In the genomic region with DNA sequence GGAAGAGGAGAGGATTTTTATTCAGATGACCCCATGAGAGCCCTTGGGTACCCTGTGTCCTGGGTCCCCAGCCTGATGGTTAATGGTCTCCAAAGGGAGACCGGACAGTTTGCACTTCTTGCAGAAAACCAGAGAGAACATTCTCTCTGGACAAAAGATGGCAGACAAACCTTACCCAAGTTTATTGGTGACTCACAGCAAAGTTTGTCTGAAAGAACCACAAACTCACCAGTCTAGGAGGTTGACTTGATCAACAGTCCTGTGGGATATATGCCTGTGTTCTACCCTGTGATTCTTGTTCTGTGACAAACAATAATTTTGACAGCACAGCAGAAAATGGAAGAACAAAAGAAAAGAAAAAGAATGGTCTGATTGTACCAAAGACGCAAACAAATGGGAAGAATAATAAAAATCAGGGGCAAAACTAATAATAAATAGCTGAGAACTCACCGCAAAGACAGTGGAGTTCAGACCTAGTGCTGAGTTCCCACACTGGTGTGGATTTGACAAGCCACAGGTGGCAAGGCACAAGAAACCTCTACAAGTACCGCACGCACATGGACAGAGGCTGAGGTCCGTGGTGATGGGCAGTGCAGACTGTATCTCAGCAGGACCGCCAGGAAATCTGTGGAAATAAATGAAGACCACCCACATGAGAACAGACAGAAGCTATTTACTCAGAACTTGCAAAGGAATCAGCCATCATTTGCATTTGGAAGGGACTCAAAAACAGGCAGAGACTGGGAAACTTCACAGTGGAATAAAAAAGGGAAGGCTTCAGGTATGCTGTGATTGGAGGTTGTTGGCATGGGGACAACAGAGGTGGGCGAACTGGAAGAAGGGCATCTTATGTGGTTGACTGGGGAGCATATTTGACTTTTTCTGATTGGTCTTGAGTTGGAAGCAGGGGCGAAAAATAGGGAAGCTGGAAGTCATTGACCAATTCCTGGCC, we compare ENCODE assay signal across 21 cellular contexts. TPM values are rescaled to one million over a fixed set of nuclear protein-coding genes. Genes with fewer than 3 reads are reported as not detected.
DNase-seq lines count a peak whose midpoint lies in the region; ATAC-seq, FAIRE-seq and TF ChIP-seq lines count a peak whose summit lies in the region.
"Had no signal": no experiment of that assay in that cellular context is flagged by ENCODE, and none has a peak within 500 bp of the region (broad histone marks: within the 10 kb centered on the region; RNA-seq: fewer than 3 reads in every experiment).

No MANE protein-coding gene starts in this region.

- no peaks in the 10 kb centered on the region for H3K79me2 ChIP-seq in keratinocyte (ENCODE audit: control insufficient read depth, insufficient read depth, low read length)

- H2AFZ ChIP-seq in IMR-90 (replicated peaks; ENCODE audit: low read length, poor library complexity) (no peak overlapping the region), keratinocyte (ENCODE audit: control insufficient read depth, low read length) (no peak overlapping the region)

- intact Hi-C loops in IMR-90 (cut with micrococcal nuclease) = no loop called here

- H3K9me1 ChIP-seq in IMR-90 (ENCODE audit: insufficient read depth, low read length) (no peaks in the 10 kb centered on the region), keratinocyte (ENCODE audit: control insufficient read depth, extremely low read depth, insufficient read depth, low read length) (no peaks in the 10 kb centered on the region)

- no peak overlapping the region for H4K91ac ChIP-seq in IMR-90 (ENCODE audit: insufficient read depth, low read depth, low read length)

- H3K4me2 ChIP-seq in IMR-90 (ENCODE audit: low read depth, low read length) (no peak overlapping the region), keratinocyte (ENCODE audit: control insufficient read depth, extremely low read depth, insufficient read depth, low read depth, low read length) (no peak overlapping the region)

- ATAC-seq in IMR-90 (ENCODE audit: low read depth) = peak; percentile 56; the same call in 1 of the 2 replicates
- ATAC-seq in HG03460 (IDR thresholded peaks at IDR 0.05; ENCODE audit: unreplicated experiment) = no peak
- ATAC-seq: heart right ventricle; naive thymus-derived CD4-positive, alpha-beta T cell had no signal

- 77% methylated on average over 3 of the region's 9 CpGs; no CpG with 5 or more reads in 1 of the 2 experiments for WGBS in IMR-90 (ENCODE audit: extremely low coverage in 2 of 2, insufficient read length in 1 of 2), 2 experiments

- H3K79me1 ChIP-seq in IMR-90 (ENCODE audit: low read depth in 1 of 2, low read length in 2 of 2) = no peaks in the 10 kb centered on the region

- H3K27ac ChIP-seq in IMR-90 (ENCODE audit: insufficient read depth, low read length) (no peak overlapping the region), keratinocyte (ENCODE audit: control insufficient read depth, insufficient read depth, low read length) (no peak overlapping the region)
- H3K27ac ChIP-seq: heart right ventricle, Peyer's patch, suprapubic skin had no signal

- CTCF ChIA-PET in IMR-90 (lab: Yijun Ruan, JAX) = no interaction called here

- H3K23ac ChIP-seq in IMR-90 (ENCODE audit: low read depth, low read length) = no peak overlapping the region

- dilution Hi-C loops in IMR-90 (cut with HindIII; ENCODE audit: low sequenced_read_pairs, unreplicated experiment) (loop anchor here (25.0 kb wide), 1 partner anchor 326 kb away; no protein-coding TSS in a partner anchor), keratinocyte (cut with MboI; ENCODE audit: extremely low pct_ligation_motif_present, low sequenced_read_pairs) (no loop called here)

- H4K20me1 ChIP-seq in IMR-90 (ENCODE audit: insufficient read depth, low read length) (no peaks in the 10 kb centered on the region), keratinocyte (ENCODE audit: control insufficient read depth, extremely low read depth, insufficient read depth, low read length) (no peaks in the 10 kb centered on the region)
- H4K20me1 ChIP-seq: BLaER1 treated with 17β-estradiol and CSF1 and Interleukin-3, amounts not matched to agents 10 nM and 100 nM had no signal

- TF ChIP-seq CTCF in IMR-90 (conservative IDR thresholded peaks at IDR 0.05; ENCODE audit: low read depth, low read length) = peak; percentile 34; the same call in 1 of the 2 replicates
- TF ChIP-seq CTCF in bronchial epithelial cell (IDR thresholded peaks at IDR 0.05; ENCODE audit: insufficient read depth, low read length, severe bottlenecking) = peak; percentile 2
- peak in 2 of 3 experiments; percentile 11 to 30 for TF ChIP-seq CTCF in keratinocyte (optimal IDR thresholded peaks at IDR 0.05 in 1 of 3, IDR thresholded peaks at IDR 0.05 in 1 of 3, conservative IDR thresholded peaks at IDR 0.05 in 1 of 3; ENCODE audit: extremely low read depth in 1 of 3, insufficient read depth in 2 of 3, low read length in 3 of 3)

- in situ Hi-C loops in IMR-90 (cut with MboI; ENCODE audit: low sequenced_read_pairs) (no loop called here), ACHN (cut with HindIII; ENCODE audit: low pct_ligation_motif_present, low pct_unique_long_range_greater_than_20kb, low sequenced_read_pairs) (no loop called here)

- H2BK120ac ChIP-seq in IMR-90 (ENCODE audit: low read depth, low read length) = no peak overlapping the region

- H3K9me3 ChIP-seq in IMR-90 (ENCODE audit: control insufficient read depth, insufficient read depth, low read length) (no peaks in the 10 kb centered on the region), keratinocyte (ENCODE audit: control insufficient read depth, low read depth, low read length) (no peaks in the 10 kb centered on the region)
- H3K9me3 ChIP-seq: Peyer's patch, suprapubic skin had no signal

- H3K4ac ChIP-seq in IMR-90 (ENCODE audit: low read depth, low read length) = no peak overlapping the region

- H2BK20ac ChIP-seq in IMR-90 (ENCODE audit: low read depth, low read length) = no peak overlapping the region

- H3K18ac ChIP-seq in IMR-90 (ENCODE audit: low read depth, low read length) = no peak overlapping the region

- H3K36me3 ChIP-seq in IMR-90 (ENCODE audit: control insufficient read depth, insufficient read depth, low read length) (no peaks in the 10 kb centered on the region), bronchial epithelial cell (ENCODE audit: control insufficient read depth, insufficient read depth, low read length) (no peaks in the 10 kb centered on the region), keratinocyte (ENCODE audit: control insufficient read depth in 2 of 2, extremely low read depth in 1 of 2, insufficient read depth in 2 of 2, low read length in 2 of 2) (no peaks in the 10 kb centered on the region)
- H3K36me3 ChIP-seq: BLaER1 treated with 17β-estradiol and CSF1 and Interleukin-3, amounts not matched to agents 10 nM and 100 nM; heart right ventricle; Peyer's patch; suprapubic skin had no signal

- no peak overlapping the region for H3K14ac ChIP-seq in IMR-90 (replicated peaks; ENCODE audit: low read depth, low read length)

- TF ChIP-seq RAD21 in IMR-90 (IDR thresholded peaks at IDR 0.05; ENCODE audit: low read length) = peak; percentile 31

- H2BK15ac ChIP-seq in IMR-90 (ENCODE audit: low read depth, low read length) = no peak overlapping the region

- no peak overlapping the region for H4K8ac ChIP-seq in IMR-90 (ENCODE audit: low read depth in 2 of 2, low read length in 2 of 2)

- no peaks in the 10 kb centered on the region for H3K4me1 ChIP-seq in IMR-90 (ENCODE audit: control insufficient read depth, insufficient read depth, low read length)
- no peaks in the 10 kb centered on the region for H3K4me1 ChIP-seq in keratinocyte (ENCODE audit: control insufficient read depth, extremely low read depth, insufficient read depth, low read length)
- H3K4me1 ChIP-seq: Peyer's patch, suprapubic skin had no signal

- H2AK5ac ChIP-seq in IMR-90 (ENCODE audit: low read depth, low read length) = peak overlapping the region; percentile 42; the same call in 1 of the 2 replicates

- POLR2A ChIA-PET in IMR-90 (lab: Charles Lee; ENCODE audit: unreplicated experiment) = no interaction called here

- no peak overlapping the region for H2AK9ac ChIP-seq in IMR-90 (replicated peaks; ENCODE audit: low read depth, low read length, poor library complexity)

- DNase-seq in AG20443 (ENCODE audit: low spot score) = peak; percentile 68
- DNase-seq in IMR-90 = peak; percentile 56
- peak; percentile 51 for DNase-seq in bronchial epithelial cell (ENCODE audit: low read depth)
- DNase-seq in keratinocyte (ENCODE audit: low read depth, low spot score) = no peak
- no peak for DNase-seq in SHP77 (lab: John Stamatoyannopoulos, UW)
- no peak for DNase-seq in ACHN
- no peak for DNase-seq in foreskin melanocyte
- DNase-seq: activated CD4-positive, alpha-beta T cell treated with anti-CD3 and anti-CD28 coated beads for 4 hours; cortex of kidney; erythroblast; heart right ventricle; islet precursor cell; naive thymus-derived CD4-positive, alpha-beta T cell; Peyer's patch had no signal

- no TSS peak for BruUV-seq in IMR-90 (replicated peaks; lab: Mats Ljungman, UMichigan)

- no peak overlapping the region for H3K56ac ChIP-seq in IMR-90 (ENCODE audit: extremely low read depth, insufficient read depth, low read length)

- no peak overlapping the region for H2BK5ac ChIP-seq in IMR-90 (ENCODE audit: low read depth, low read length, poor library complexity, severe bottlenecking)

- H3K4me3 ChIP-seq in IMR-90 (ENCODE audit: insufficient read depth, low read depth, low read length) = no peak overlapping the region
- H3K4me3 ChIP-seq in bronchial epithelial cell (ENCODE audit: low read depth, low read length) = no peak overlapping the region
- H3K4me3 ChIP-seq in keratinocyte (ENCODE audit: control insufficient read depth in 2 of 3, extremely low read depth in 1 of 3, insufficient read depth in 2 of 3, low read depth in 1 of 3, low read length in 3 of 3) = no peak overlapping the region
- H3K4me3 ChIP-seq: BLaER1 treated with 17β-estradiol and CSF1 and Interleukin-3, amounts not matched to agents 10 nM and 100 nM; heart right ventricle; Peyer's patch; suprapubic skin had no signal

- peaks cover 11% of the 10 kb centered on the region; the same call in 1 of the 2 replicates for H3K27me3 ChIP-seq in IMR-90 (ENCODE audit: control insufficient read depth, insufficient read depth, low read length)
- H3K27me3 ChIP-seq in bronchial epithelial cell (ENCODE audit: control insufficient read depth, insufficient read depth, low read length) = peaks cover 2% of the 10 kb centered on the region
- H3K27me3 ChIP-seq in keratinocyte (ENCODE audit: control insufficient read depth, extremely low read depth, insufficient read depth, low read length) = peaks cover 6% of the 10 kb centered on the region
- H3K27me3 ChIP-seq: BLaER1 treated with 17β-estradiol and CSF1 and Interleukin-3, amounts not matched to agents 10 nM and 100 nM; heart right ventricle; Peyer's patch; suprapubic skin had no signal

- H4K5ac ChIP-seq in IMR-90 (ENCODE audit: low read depth, low read length) = no peak overlapping the region

- H3K9ac ChIP-seq in IMR-90 (ENCODE audit: low read depth, low read length) = no peak overlapping the region
- H3K9ac ChIP-seq in keratinocyte (ENCODE audit: control insufficient read depth, extremely low read depth, insufficient read depth, low read length) = no peak overlapping the region
- H3K9ac ChIP-seq: BLaER1 treated with 17β-estradiol and CSF1 and Interleukin-3, amounts not matched to agents 10 nM and 100 nM had no signal

- peak; percentile 43 for FAIRE-seq in bronchial epithelial cell (lab: Jason Lieb, UNC)
- no peak for FAIRE-seq in keratinocyte (lab: Jason Lieb, UNC)
- FAIRE-seq: TTC549 had no signal

- TF ChIP-seq POLR2A in IMR-90 (IDR thresholded peaks at IDR 0.05; ENCODE audit: low read depth, low read length) = no peak

RNA-seq across cellular contexts. Expression of a gene that starts 12.5 kb away (rescaled TPM):
- total RNA-seq in IMR-90 (2012; rRNA removed) = under 0.01 and 0.28 TPM in 2 replicates
- 1.4 and 1.8 TPM in 2 replicates for polyA plus RNA-seq in IMR-90 (2012; rRNA removed)
- polyA plus RNA-seq in IMR-90 (2012; cell fraction: cytosol; rRNA removed) = 0.55 and 1.3 TPM in 2 replicates
- 0.36 and 1.1 TPM in 2 replicates for polyA plus RNA-seq in IMR-90 (2012; cell fraction: nucleus; rRNA removed; ENCODE audit: low replicate concordance)
- not detected in 2 replicates for total RNA-seq in bronchial epithelial cell
- not detected in 3 replicates for polyA plus RNA-seq in keratinocyte
- polyA plus RNA-seq in keratinocyte (2011; ENCODE audit: low read depth) = not detected
- polyA plus RNA-seq in keratinocyte (2011; cell fraction: cytosol; rRNA removed) = not detected in 2 replicates
- not detected in 2 replicates for polyA plus RNA-seq in keratinocyte (2011; cell fraction: nucleus; rRNA removed)
- not detected in 2 replicates for polyA plus RNA-seq in keratinocyte (2012; ENCODE audit: low replicate concordance)
- not detected in 3 replicates for polyA minus RNA-seq in keratinocyte
- not detected for polyA minus RNA-seq in keratinocyte (2011; cell fraction: cytosol; rRNA and poly(A)+ RNA removed)
- polyA minus RNA-seq in keratinocyte (2011; cell fraction: nucleus; rRNA and poly(A)+ RNA removed) = not detected in 2 replicates
- total RNA-seq: G401; HT1080; lung microvascular endothelial cell; naive thymus-derived CD4-positive, alpha-beta T cell; Peyer's patch had no signal
- polyA plus RNA-seq: naive thymus-derived CD4-positive, alpha-beta T cell had no signal

Comparison
In these comparisons a context has a peak if more than half of its experiments do, and no peak if none do; other contexts are left out.
1. DNase-seq: peak in AG20443 (single experiment), IMR-90 (single experiment) and bronchial epithelial cell (single experiment); none in keratinocyte (single experiment), SHP77 (0 of 2), ACHN (single experiment) and foreskin melanocyte (single experiment).
2. Peak in every context shown above with its lines, with median percentiles within 50 percentile points of each other: CTCF ChIP-seq.